In the genomic region with DNA sequence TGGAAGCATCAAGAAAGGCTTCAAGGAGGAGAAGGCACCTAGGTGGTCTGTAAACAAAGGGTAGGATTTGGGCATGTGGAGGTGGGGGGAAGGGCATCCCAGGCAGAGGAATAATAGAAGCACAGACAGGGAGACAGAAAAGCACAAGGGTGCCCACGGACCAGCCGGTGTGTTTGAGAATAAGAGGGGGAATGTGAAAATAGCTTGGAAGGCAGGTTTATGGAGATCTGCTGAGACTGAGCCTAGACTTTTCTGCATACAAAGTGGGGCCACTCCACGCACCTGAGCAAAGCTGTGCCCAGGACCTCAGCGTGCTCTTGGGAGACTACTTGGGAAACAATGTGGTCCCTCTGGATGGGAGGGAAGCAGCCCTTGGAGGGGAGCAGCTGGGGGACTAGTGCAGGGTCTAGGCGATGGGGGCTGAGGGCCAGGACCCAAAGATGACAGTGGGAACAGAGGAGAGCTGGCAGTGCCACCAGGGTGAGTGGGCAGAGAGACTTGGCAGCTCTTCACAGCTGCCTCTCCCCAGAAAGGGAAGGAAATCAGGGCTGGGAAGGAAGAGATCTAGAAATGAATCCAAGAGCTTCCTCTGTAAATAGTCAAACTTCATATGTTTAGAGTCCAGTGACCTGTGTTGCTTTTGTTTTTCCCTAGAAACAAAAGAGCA, we compare ENCODE assay signal across 21 cellular contexts.
DNase-seq lines count a peak whose midpoint lies in the region; ATAC-seq, FAIRE-seq and TF ChIP-seq lines count a peak whose summit lies in the region.
"Had no signal": no experiment of that assay in that cellular context is flagged by ENCODE, and none has a peak within 500 bp of the region (broad histone marks: within the 10 kb centered on the region; RNA-seq: fewer than 3 reads in every experiment).

No MANE protein-coding gene starts in this region.

- no peak for DNase-seq in H1 (ENCODE audit: low read depth in 1 of 2, low spot score in 2 of 2)
- no peak for DNase-seq in naive B cell
- DNase-seq in NCI-H526 (lab: John Stamatoyannopoulos, UW) = no peak
- DNase-seq in SW480 (ENCODE audit: low spot score) = no peak
- no peak for DNase-seq in activated naive CD4-positive, alpha-beta T cell treated with anti-CD3 and anti-CD28 coated beads, Interleukin-2, amount 50 U/mL, for 72 hours (ENCODE audit: low spot score in 2 of 2)
- DNase-seq: activated CD4-positive, alpha-beta T cell treated with anti-CD3 and anti-CD28 coated beads for 1 hour; DMS79 treated with DMSO at 0.1 percent for 48 hours; islet precursor cell; KBM-7; mucosa of descending colon; NCI-H1048; NCI-H2081 treated with DMSO at 0.1 percent for 48 hours; NCI-H510A treated with DMSO at 0.1 percent for 48 hours; PC-3; SJCRH30; stomach; T-helper 9 cell had no signal

- H2AK5ac ChIP-seq in H1 (ENCODE audit: low read depth, low read length) = no peak overlapping the region; the same call in 1 of the 2 replicates

- TF ChIP-seq CTCF in OCI-LY1 (IDR thresholded peaks at IDR 0.05; ENCODE audit: low read length) = no peak
- TF ChIP-seq CTCF in H1 (IDR thresholded peaks at IDR 0.05; ENCODE audit: control extremely low read depth in 1 of 3, insufficient read depth in 1 of 3, low read depth in 1 of 3, low read length in 3 of 3) = no peak

- H2BK120ac ChIP-seq in H1 (replicated peaks; ENCODE audit: low read depth, low read length) = no peak overlapping the region

- H2AFZ ChIP-seq in OCI-LY1 (ENCODE audit: low read length) = no peak overlapping the region
- no peak overlapping the region for H2AFZ ChIP-seq in H1 (ENCODE audit: low read length)

- no peak overlapping the region for H3K4ac ChIP-seq in H1 (replicated peaks; ENCODE audit: insufficient read length, low read depth, low read length)

- H3K4me3 Mint-ChIP-seq in naive B cell = peak overlapping the region in 1 of 8 donors; percentile 53

- peaks cover 9% of the 10 kb centered on the region; the same call in 1 of the 2 replicates for H3F3A ChIP-seq in OCI-LY1 (ENCODE audit: insufficient read depth, low read length)

- no peak overlapping the region; a peak in 1 of 20 replicates for H3K4me3 ChIP-seq in BLaER1 treated with 17β-estradiol and CSF1 and Interleukin-3, amounts not matched to agents 10 nM and 100 nM
- no peak overlapping the region for H3K4me3 ChIP-seq in OCI-LY1 (ENCODE audit: low read depth, low read length, poor library complexity, severe bottlenecking)
- no peak overlapping the region for H3K4me3 ChIP-seq in H1 (ENCODE audit: extremely low read depth in 1 of 4, insufficient read depth in 2 of 4, low read depth in 3 of 4, low read length in 4 of 4)
- H3K4me3 ChIP-seq: mucosa of descending colon, SJCRH30, stomach had no signal

- H4K5ac ChIP-seq in H1 (ENCODE audit: insufficient read length, low read depth, low read length) = no peak overlapping the region

- no peak overlapping the region for H3K56ac ChIP-seq in H1 (replicated peaks; ENCODE audit: insufficient read length, low read depth, low read length)

- H4K20me1 ChIP-seq in BLaER1 treated with 17β-estradiol and CSF1 and Interleukin-3, amounts not matched to agents 10 nM and 100 nM = peaks cover 0 to 9% (median 0%) of the 10 kb centered on the region in 11 experiments; a peak in 3 of 22 replicates
- H4K20me1 ChIP-seq in OCI-LY1 (ENCODE audit: insufficient read depth, low read length) (no peaks in the 10 kb centered on the region), H1 (replicated peaks in 1 of 2; ENCODE audit: control insufficient read depth in 1 of 2, insufficient read depth in 2 of 2, low read length in 2 of 2) (peaks cover 0 to 3% of the 10 kb centered on the region in 2 experiments)

- H3K4me1 Mint-ChIP-seq in naive B cell = peaks cover 13 to 53% (median 30%) of the 10 kb centered on the region in 3 donors

- H3K9ac ChIP-seq in BLaER1 treated with 17β-estradiol and CSF1 and Interleukin-3, amounts not matched to agents 10 nM and 100 nM = peak overlapping the region in 9 of 11 experiments; percentile 1 to 48 (median 34); a peak in 11 of 22 replicates
- peak overlapping the region; percentile 2; the same call in 1 of the 2 replicates for H3K9ac ChIP-seq in OCI-LY1 (ENCODE audit: low read length)
- no peak overlapping the region for H3K9ac ChIP-seq in H1 (replicated peaks in 1 of 4; ENCODE audit: extremely low read depth in 1 of 4, low read depth in 3 of 4, low read length in 3 of 4)

- H3K27ac Mint-ChIP-seq in naive B cell = peak overlapping the region; percentile 4 to 79 (median 66)
- H3K27ac Mint-ChIP-seq in activated naive CD4-positive, alpha-beta T cell treated with anti-CD3 and anti-CD28 coated beads, Interleukin-2, amount 50 U/mL, for 72 hours = no peak overlapping the region

- no peaks in the 10 kb centered on the region for H3K27me3 Mint-ChIP-seq in naive B cell

- H3K4me2 ChIP-seq in BLaER1 treated with 17β-estradiol and CSF1 and Interleukin-3, amounts not matched to agents 10 nM and 100 nM = peak overlapping the region; percentile 71 to 87 (median 81)
- peak overlapping the region; percentile 21 for H3K4me2 ChIP-seq in OCI-LY1 (ENCODE audit: low read length)
- H3K4me2 ChIP-seq in H1 (ENCODE audit: insufficient read depth in 1 of 2, low read depth in 2 of 2, low read length in 2 of 2) = no peak overlapping the region

- CTCF ChIA-PET in H1 (lab: Charles Lee; ENCODE audit: partially characterized antibody) = interaction anchor here (0.5 to 1.7 kb wide), 4 partner anchors 19 to 386 kb away, joined by 3 to 5 read pairs (median 4); no protein-coding TSS in a partner anchor

- TF ChIP-seq RAD21 in H1 (IDR thresholded peaks at IDR 0.05 in 1 of 2, conservative IDR thresholded peaks at IDR 0.05 in 1 of 2; ENCODE audit: low read depth in 2 of 2, low read length in 2 of 2) = no peak

- H4K8ac ChIP-seq in H1 (ENCODE audit: extremely low read depth, insufficient read depth, low read length) = no peak overlapping the region

- H3K36me3 ChIP-seq in BLaER1 treated with 17β-estradiol and CSF1 and Interleukin-3, amounts not matched to agents 10 nM and 100 nM = peaks cover 0 to 7% (median 4%) of the 10 kb centered on the region in 11 experiments; a peak in 7 of 22 replicates
- H3K36me3 ChIP-seq in OCI-LY1 (ENCODE audit: insufficient read depth, low read length) = no peaks in the 10 kb centered on the region
- no peaks in the 10 kb centered on the region for H3K36me3 ChIP-seq in H1 (ENCODE audit: control insufficient read depth in 2 of 4, insufficient read depth in 4 of 4, low read length in 3 of 4)
- H3K36me3 ChIP-seq: SJCRH30, stomach had no signal

- H3K23ac ChIP-seq in H1 (ENCODE audit: insufficient read length) = no peak overlapping the region

- no peak overlapping the region for H2BK20ac ChIP-seq in H1 (ENCODE audit: low read length)

- no peaks in the 10 kb centered on the region for H3K36me3 Mint-ChIP-seq in naive B cell
- H3K36me3 Mint-ChIP-seq in activated naive CD4-positive, alpha-beta T cell treated with anti-CD3 and anti-CD28 coated beads, Interleukin-2, amount 50 U/mL, for 72 hours = no peaks in the 10 kb centered on the region

- H3K79me1 ChIP-seq in H1 (ENCODE audit: low read depth, low read length) = no peaks in the 10 kb centered on the region

- H3K4me1 ChIP-seq in BLaER1 treated with 17β-estradiol and CSF1 and Interleukin-3, amounts not matched to agents 10 nM and 100 nM = peaks cover 44 to 88% (median 77%) of the 10 kb centered on the region in 10 experiments
- H3K4me1 ChIP-seq in OCI-LY1 (ENCODE audit: insufficient read depth, low read length, severe bottlenecking) (peaks cover 78% of the 10 kb centered on the region), H1 (replicated peaks in 1 of 4; ENCODE audit: control insufficient read depth in 3 of 4, insufficient read depth in 4 of 4, low read length in 3 of 4) (peaks cover 0 to 3% (median 1%) of the 10 kb centered on the region in 4 experiments; a peak in 2 of 7 replicates)

- WGBS in H1 (ENCODE audit: extremely low coverage in 1 of 2, insufficient coverage in 1 of 2, insufficient read length in 1 of 2, insufficient replicate concordance in 2 of 2, low coverage in 1 of 2, low lambda C conversion rate in 2 of 2, missing lambda C conversion rate in 1 of 2), 2 experiments = 82% methylated on average over 5 of the region's 5 CpGs; no CpG with 5 or more reads in 1 of the 2 experiments

- no peak for TF ChIP-seq POLR2A in H1 (IDR thresholded peaks at IDR 0.05; ENCODE audit: control extremely low read depth in 1 of 2, low read depth in 2 of 2, low read length in 2 of 2)

- peak overlapping the region in 10 of 11 experiments; percentile 6 to 66 (median 43); a peak in 16 of 22 replicates for H3K27ac ChIP-seq in BLaER1 treated with 17β-estradiol and CSF1 and Interleukin-3, amounts not matched to agents 10 nM and 100 nM
- H3K27ac ChIP-seq in OCI-LY1 (ENCODE audit: low read depth, low read length, poor library complexity, severe bottlenecking) (peak overlapping the region; percentile 82), H1 (ENCODE audit: low read depth, low read length) (no peak overlapping the region)
- H3K27ac ChIP-seq: SJCRH30, stomach had no signal

- no peak overlapping the region for H3K18ac ChIP-seq in H1 (ENCODE audit: extremely low read depth, low read length)

- ATAC-seq in naive B cell (ENCODE audit: low read depth in 2 of 2) = no peak
- ATAC-seq in GM18907 (IDR thresholded peaks at IDR 0.05; ENCODE audit: unreplicated experiment) = no peak
- ATAC-seq in activated naive CD4-positive, alpha-beta T cell treated with anti-CD3 and anti-CD28 coated beads, Interleukin-2, amount 50 U/mL, for 72 hours = no peak
- ATAC-seq: mucosa of descending colon, PC-3 had no signal

- H4K91ac ChIP-seq in H1 (replicated peaks; ENCODE audit: insufficient read length, low read length) = no peak overlapping the region

- no peak overlapping the region for H2BK5ac ChIP-seq in H1 (ENCODE audit: low read depth, low read length)

- no peak overlapping the region for H3K14ac ChIP-seq in H1 (ENCODE audit: insufficient read length)

- H3K9me2 ChIP-seq in OCI-LY1 (ENCODE audit: low read depth, low read length) = no peaks in the 10 kb centered on the region

- H3K79me2 ChIP-seq in OCI-LY1 (ENCODE audit: insufficient read depth, low read length) = no peaks in the 10 kb centered on the region
- H3K79me2 ChIP-seq in H1 (ENCODE audit: control insufficient read depth in 1 of 2, insufficient read depth in 2 of 2, low read length in 2 of 2) = no peaks in the 10 kb centered on the region

- H2BK15ac ChIP-seq in H1 (ENCODE audit: low read length) = peak overlapping the region; percentile 47; the same call in 1 of the 2 replicates

- no peak for FAIRE-seq in H1 (lab: Jason Lieb, UNC)
- FAIRE-seq: urothelium cell line had no signal

- H3K9me3 Mint-ChIP-seq in naive B cell = no peaks in the 10 kb centered on the region
- H3K9me3 Mint-ChIP-seq in activated naive CD4-positive, alpha-beta T cell treated with anti-CD3 and anti-CD28 coated beads, Interleukin-2, amount 50 U/mL, for 72 hours = no peaks in the 10 kb centered on the region

- H3K23me2 ChIP-seq in H1 (ENCODE audit: low read depth, low read length) = no peaks in the 10 kb centered on the region

- TF ChIP-seq EP300 in H1 (IDR thresholded peaks at IDR 0.05; ENCODE audit: borderline replicate concordance in 1 of 2, low read depth in 2 of 2, low read length in 2 of 2) = no peak

- H3K9me3 ChIP-seq in BLaER1 treated with 17β-estradiol and CSF1 and Interleukin-3, amounts not matched to agents 10 nM and 100 nM (replicated peaks in 1 of 11) = no peaks in the 10 kb centered on the region
- no peaks in the 10 kb centered on the region for H3K9me3 ChIP-seq in OCI-LY1 (ENCODE audit: low read length)
- H3K9me3 ChIP-seq in H1 (ENCODE audit: insufficient read depth in 2 of 2, low read depth in 1 of 2, low read length in 1 of 2) = no peaks in the 10 kb centered on the region
- H3K9me3 ChIP-seq: mucosa of descending colon, SJCRH30, stomach had no signal

- no peaks in the 10 kb centered on the region for H3K27me3 ChIP-seq in BLaER1 treated with 17β-estradiol and CSF1 and Interleukin-3, amounts not matched to agents 10 nM and 100 nM
- no peaks in the 10 kb centered on the region for H3K27me3 ChIP-seq in OCI-LY1 (ENCODE audit: insufficient read depth, low read length)
- no peaks in the 10 kb centered on the region for H3K27me3 ChIP-seq in H1 (replicated peaks in 1 of 4; ENCODE audit: control insufficient read depth in 3 of 4, extremely low read depth in 1 of 4, insufficient read depth in 3 of 4, low read length in 3 of 4)
- H3K27me3 ChIP-seq: SJCRH30, stomach had no signal

- POLR2A ChIA-PET in H1 (lab: Charles Lee; ENCODE audit: partially characterized antibody) = interaction anchor here (0.6 kb wide), 1 partner anchor 226 kb away, joined by 4 read pairs; no protein-coding TSS in a partner anchor

- H2BK12ac ChIP-seq in H1 (ENCODE audit: low read depth, low read length) = no peak overlapping the region

Comparison
In these comparisons a context has a peak if more than half of its experiments do, and no peak if none do; other contexts are left out.
1. H3K4me2 ChIP-seq: peak in BLaER1 treated with 17β-estradiol and CSF1 and Interleukin-3, amounts not matched to agents 10 nM and 100 nM (11 of 11) and OCI-LY1 (single experiment); none in H1 (0 of 2).
2. H3K9ac ChIP-seq: peak in BLaER1 treated with 17β-estradiol and CSF1 and Interleukin-3, amounts not matched to agents 10 nM and 100 nM (9 of 11) and OCI-LY1 (single experiment); none in H1 (0 of 4).
3. H3K27ac Mint-ChIP-seq: peak in naive B cell (6 of 6); none in activated naive CD4-positive, alpha-beta T cell treated with anti-CD3 and anti-CD28 coated beads, Interleukin-2, amount 50 U/mL, for 72 hours (0 of 2).